ENCODE assay signal across 11 cellular contexts in genomic region chr3:61522629-61523028, GRCh38.
"Had no signal": no experiment of that assay in that cellular context is flagged by ENCODE, and none has a peak within 500 bp of the region (broad histone marks: within the 10 kb centered on the region; RNA-seq: fewer than 3 reads in every experiment).

No MANE protein-coding gene starts in this region.

- H3K4me1 ChIP-seq: ascending aorta, breast epithelium had no signal

- H3K27ac ChIP-seq: ascending aorta, neutrophil, parathyroid adenoma, tibial nerve had no signal

- H3K36me3 ChIP-seq: ascending aorta, breast epithelium, neutrophil, tibial nerve had no signal

- H3K4me3 ChIP-seq: ascending aorta, breast epithelium, tibial nerve had no signal

- ATAC-seq: left colon had no signal

- DNase-seq: activated CD8-positive, alpha-beta memory T cell treated with anti-CD3 and anti-CD28 coated beads for 24 hours; activated naive CD4-positive, alpha-beta T cell treated with Interleukin-2 at 50 U/mL for 16 hours; left colon; stimulated activated CD4-positive, alpha-beta T cell treated with anti-CD3 and anti-CD28 coated beads, Interleukin-2, amount 100 ng/mL, for 48 hours; stimulated activated naive CD4-positive, alpha-beta T cell treated with Interleukin-2 at 50 U/mL for 16 hours; substantia nigra had no signal

- H3K27me3 ChIP-seq: ascending aorta, breast epithelium, neutrophil, tibial nerve had no signal

- H3K9me3 ChIP-seq: ascending aorta, breast epithelium, neutrophil, tibial nerve had no signal

- H3K79me2 ChIP-seq: parathyroid adenoma had no signal

- H3K9ac ChIP-seq: parathyroid adenoma had no signal
